Comparison of ENCODE assay signal across 8 cellular contexts in genomic region chr13:114109646-114110045, GRCh38. TPM values are rescaled to one million over a fixed set of nuclear protein-coding genes. Genes with fewer than 3 reads are reported as not detected.
DNase-seq lines count a peak whose midpoint lies in the region; ATAC-seq and TF ChIP-seq lines count a peak whose summit lies in the region.

No MANE protein-coding gene starts in this region.

- no peaks in the 10 kb centered on the region for H3K27me3 ChIP-seq in esophagus muscularis mucosa

- H3K27ac ChIP-seq in esophagus muscularis mucosa (replicated peaks in 1 of 4): peak overlapping the region; percentile 11 to 46 (median 20)

- no peak for TF ChIP-seq CTCF in esophagus muscularis mucosa (IDR thresholded peaks at IDR 0.05)

- H3K4me3 ChIP-seq in esophagus muscularis mucosa: no peak overlapping the region

- H3K9me3 ChIP-seq in esophagus muscularis mucosa: no peaks in the 10 kb centered on the region

- TF ChIP-seq EP300 in esophagus muscularis mucosa (IDR thresholded peaks at IDR 0.05): no peak

- peaks cover 22 to 79% (median 76%) of the 10 kb centered on the region in 4 donors for H3K4me1 ChIP-seq in esophagus muscularis mucosa

- TF ChIP-seq POLR2A in esophagus muscularis mucosa (IDR thresholded peaks at IDR 0.05; ENCODE audit: low read depth): no peak

- DNase-seq in ELF-1 (ENCODE audit: low read depth, low spot score): peak; percentile 62
- peak; percentile 22 for DNase-seq in T follicular helper cell (ENCODE audit: low read depth)
- no peak for DNase-seq in esophagus muscularis mucosa (ENCODE audit: extremely low spot score)
- peak; percentile 21 for DNase-seq in retina
- no peak for DNase-seq in SIG-M5 treated with dmso at 0.1 percent for 504 hours (lab: John Stamatoyannopoulos, UW; ENCODE audit: unreplicated experiment)
- no peak for DNase-seq in NCI-H2227 (lab: John Stamatoyannopoulos, UW; ENCODE audit: unreplicated experiment)
- DNase-seq in AML-193 (lab: John Stamatoyannopoulos, UW): no peak

- WGBS in esophagus muscularis mucosa: 71% methylated on average over 10 of the region's 24 CpGs

- peaks cover 0 to 7% (median 0%) of the 10 kb centered on the region in 4 donors for H3K36me3 ChIP-seq in esophagus muscularis mucosa

- no peak for ATAC-seq in HG03196 (IDR thresholded peaks at IDR 0.05; ENCODE audit: unreplicated experiment)

- intact Hi-C loops in esophagus muscularis mucosa (cut with DNase I): no loop called here

RNA-seq across cellular contexts. Expression of gene RASA3, which starts 22.8 kb away (rescaled TPM):
- 10 to 100 TPM; 29.5 to 38.1 (median 34.6) TPM for total RNA-seq in esophagus muscularis mucosa

Comparison
In these comparisons a context has a peak if more than half of its experiments do, and no peak if none do; other contexts are left out.
1. DNase-seq: peak in ELF-1 (single experiment), T follicular helper cell (single experiment) and retina (single experiment); none in esophagus muscularis mucosa (single experiment), SIG-M5 treated with dmso at 0.1 percent for 504 hours (single experiment), NCI-H2227 (single experiment) and AML-193 (0 of 2).